In the genomic region with DNA sequence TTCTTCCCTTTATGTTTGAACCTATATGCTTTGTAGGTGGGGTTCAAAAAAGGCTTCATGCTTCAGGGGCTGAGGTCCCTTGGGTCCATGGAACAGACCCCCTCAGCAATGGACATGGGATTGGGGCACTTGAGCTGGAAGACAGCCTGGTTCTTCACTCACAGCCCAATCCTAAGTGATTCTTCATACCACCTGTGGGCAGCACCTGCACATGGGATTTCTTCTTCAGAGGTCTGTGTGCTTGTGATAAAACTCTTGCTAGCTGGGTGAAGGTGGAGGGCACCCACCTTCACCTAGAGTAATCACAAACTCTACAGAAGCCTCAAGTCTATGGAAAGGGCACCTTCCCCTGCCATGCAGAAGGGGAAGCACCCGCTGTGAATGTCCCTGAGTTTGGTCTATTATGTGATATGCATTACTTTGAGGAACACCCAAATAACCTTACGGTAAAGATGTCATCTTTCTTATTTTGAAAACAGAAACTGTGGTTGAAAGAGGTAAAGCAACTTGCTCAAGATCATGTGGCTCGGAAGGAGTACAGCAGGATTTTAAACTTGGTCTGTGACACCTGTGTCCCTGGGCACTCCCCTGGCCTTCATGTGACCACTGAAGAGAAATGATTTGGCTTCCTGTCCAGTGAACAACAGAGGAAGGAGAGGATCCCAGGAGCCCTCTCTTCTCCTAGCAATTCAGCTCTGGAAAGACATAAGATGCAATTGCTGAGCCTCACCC, we compare ENCODE assay signal across 33 cellular contexts.
DNase-seq lines count a peak whose midpoint lies in the region; ATAC-seq and TF ChIP-seq lines count a peak whose summit lies in the region.
"Had no signal": no experiment of that assay in that cellular context is flagged by ENCODE, and none has a peak within 500 bp of the region (broad histone marks: within the 10 kb centered on the region; RNA-seq: fewer than 3 reads in every experiment).

No MANE protein-coding gene starts in this region.

- TF ChIP-seq RAD21 in HCT116 (IDR thresholded peaks at IDR 0.05; ENCODE audit: low read depth) = peak; percentile 52

- TF ChIP-seq CTCF in HCT116 (IDR thresholded peaks at IDR 0.05 in 2 of 3, conservative IDR thresholded peaks at IDR 0.05 in 1 of 3; ENCODE audit: borderline replicate concordance in 1 of 3, insufficient read depth in 1 of 3, low read depth in 2 of 3, low read length in 2 of 3) (peak in 1 of 3 experiments; percentile 25; a peak in 1 of 6 replicates), OCI-LY3 (IDR thresholded peaks at IDR 0.05; ENCODE audit: low read depth, low read length) (peak; percentile 24), osteocyte (IDR thresholded peaks at IDR 0.05) (no peak)

- no peak overlapping the region for H3K4me3 Mint-ChIP-seq in osteocyte (ENCODE audit: unreplicated experiment)
- H3K4me3 Mint-ChIP-seq: activated T-cell treated with anti-CD3 and anti-CD28 coated beads, Interleukin-2, amount 50 U/mL, for 72 hours; central memory CD8-positive, alpha-beta T cell; dendritic cell treated with granulocyte-macrophage colony-stimulating factor and Interleukin-4, amounts not matched to agents 40 ng/mL and 50 ng/mL, for 4 days; naive thymus-derived CD8-positive, alpha-beta T cell; T-cell had no signal

- H3K9ac ChIP-seq in HCT116 (ENCODE audit: low read length) (no peak overlapping the region), OCI-LY3 (ENCODE audit: low read length) (no peak overlapping the region)
- H3K9ac ChIP-seq: BLaER1 had no signal

- H3K9me3 Mint-ChIP-seq in osteocyte (ENCODE audit: unreplicated experiment) = no peaks in the 10 kb centered on the region
- H3K9me3 Mint-ChIP-seq: activated T-cell treated with anti-CD3 and anti-CD28 coated beads, Interleukin-2, amount 50 U/mL, for 72 hours; central memory CD8-positive, alpha-beta T cell; dendritic cell treated with granulocyte-macrophage colony-stimulating factor and Interleukin-4, amounts not matched to agents 40 ng/mL and 50 ng/mL, for 4 days; naive thymus-derived CD8-positive, alpha-beta T cell; T-cell had no signal

- H3K27me3 ChIP-seq in HCT116 (ENCODE audit: insufficient read depth, low read length) = peaks cover 23% of the 10 kb centered on the region; the same call in 1 of the 2 replicates
- H3K27me3 ChIP-seq in OCI-LY3 (ENCODE audit: low read depth, low read length) = peaks cover 6% of the 10 kb centered on the region
- H3K27me3 ChIP-seq: BLaER1, foreskin keratinocyte, stomach had no signal

- H3K9me2 ChIP-seq in HCT116 (ENCODE audit: insufficient read depth) = no peaks in the 10 kb centered on the region

- H3K79me2 ChIP-seq in HCT116 (ENCODE audit: insufficient read depth, low read length) (no peaks in the 10 kb centered on the region), OCI-LY3 (ENCODE audit: low read length) (no peaks in the 10 kb centered on the region)

- RAD21 ChIA-PET in HCT116 (lab: Charles Lee; ENCODE audit: low non-redundant PET in 1 of 2, low total read pairs in 2 of 2, uncharacterized antibody in 2 of 2, unreplicated experiment in 2 of 2) = no interaction called here

- CTCF ChIA-PET in HCT116 (lab: Charles Lee) = interaction anchor here (1.0 to 1.5 kb wide), 2 partner anchors 59 to 596 kb away, joined by 3 read pairs; no protein-coding TSS in a partner anchor

- no peaks in the 10 kb centered on the region for H3K36me3 ChIP-seq in HCT116 (ENCODE audit: control insufficient read depth in 1 of 2, insufficient read depth in 2 of 2, low read length in 2 of 2)
- no peaks in the 10 kb centered on the region for H3K36me3 ChIP-seq in OCI-LY3 (replicated peaks; ENCODE audit: low read depth, low read length)
- H3K36me3 ChIP-seq: BLaER1, esophagus squamous epithelium, HAP-1, prostate gland, stomach, tibial artery had no signal

- H4K20me1 ChIP-seq in HCT116 (ENCODE audit: insufficient read depth) = no peaks in the 10 kb centered on the region
- no peaks in the 10 kb centered on the region for H4K20me1 ChIP-seq in OCI-LY3 (ENCODE audit: insufficient read depth, low read length)
- H4K20me1 ChIP-seq: BLaER1 had no signal

- H3K4me1 ChIP-seq in HCT116 (ENCODE audit: control insufficient read depth in 1 of 2, insufficient read depth in 2 of 2, low read length in 2 of 2) (no peaks in the 10 kb centered on the region), OCI-LY3 (ENCODE audit: low read length) (peaks cover 6% of the 10 kb centered on the region)
- H3K4me1 ChIP-seq: BLaER1, esophagus squamous epithelium, foreskin keratinocyte, HAP-1, prostate gland, stomach, tibial artery had no signal

- no peak overlapping the region for H3K27ac ChIP-seq in HCT116 (ENCODE audit: low read depth, low read length)
- no peak overlapping the region for H3K27ac ChIP-seq in OCI-LY3 (ENCODE audit: low read length)
- H3K27ac ChIP-seq: BLaER1, esophagus squamous epithelium, foreskin keratinocyte, prostate gland, stomach, tibial artery had no signal

- H2AFZ ChIP-seq in HCT116 (ENCODE audit: low read depth, low read length, poor library complexity, severe bottlenecking) (no peak overlapping the region), OCI-LY3 (ENCODE audit: low read depth, low read length) (no peak overlapping the region)

- intact Hi-C loops in HCT116 (cut with micrococcal nuclease) = no loop called here

- no peak for TF ChIP-seq POLR2A in HCT116 (IDR thresholded peaks at IDR 0.05; ENCODE audit: borderline replicate concordance, extremely low read depth, insufficient read depth, insufficient read length)

- DNase-seq in HCT116 (ENCODE audit: low read depth, low spot score) = no peak
- DNase-seq in ecto neural progenitor cell (ENCODE audit: low spot score) = peak; percentile 13
- DNase-seq in osteocyte (ENCODE audit: extremely low spot score, unreplicated experiment) = peak; percentile 27
- no peak for DNase-seq in NCI-H1092 (lab: John Stamatoyannopoulos, UW)
- DNase-seq in iPS-NIHi11 (ENCODE audit: low spot score) = no peak
- DNase-seq: activated CD4-positive, alpha-beta T cell treated with anti-CD3 and anti-CD28 coated beads, Interleukin-2, amount 50 U/mL, for 1 hour; activated CD4-positive, CD25-positive, alpha-beta regulatory T cell; activated naive CD4-positive, alpha-beta T cell; activated T-cell treated with anti-CD3 and anti-CD28 coated beads, Interleukin-2, amount 50 U/mL, for 72 hours; esophagus squamous epithelium; foreskin keratinocyte; head of caudate nucleus; IMR-90; naive thymus-derived CD8-positive, alpha-beta T cell; NCI-H1092 treated with DMSO at 0.1 percent for 48 hours; NCI-H2029; NCI-H226; NCI-H526 treated with DMSO at 0.1 percent for 48 hours; nucleus accumbens; stimulated activated CD4-positive, alpha-beta T cell treated with anti-CD3 and anti-CD28 coated beads, Interleukin-12 subunit alpha, Interleukin-12 subunit beta, amount 100 ng/mL, for 4 hours; stimulated activated CD4-positive, alpha-beta T cell treated with anti-CD3 and anti-CD28 coated beads, Interleukin-2, amount 100 ng/mL, for 48 hours; stomach; T-cell; tibial artery had no signal

- H3K36me3 Mint-ChIP-seq in osteocyte (ENCODE audit: unreplicated experiment) = no peaks in the 10 kb centered on the region
- H3K36me3 Mint-ChIP-seq: naive thymus-derived CD8-positive, alpha-beta T cell; T-cell had no signal

- peaks cover 70% of the 10 kb centered on the region for H3K27me3 Mint-ChIP-seq in osteocyte (ENCODE audit: unreplicated experiment)

- H3K27ac Mint-ChIP-seq in osteocyte (ENCODE audit: unreplicated experiment) = no peak overlapping the region
- H3K27ac Mint-ChIP-seq: activated T-cell treated with anti-CD3 and anti-CD28 coated beads, Interleukin-2, amount 50 U/mL, for 72 hours; dendritic cell treated with granulocyte-macrophage colony-stimulating factor and Interleukin-4, amounts not matched to agents 40 ng/mL and 50 ng/mL, for 4 days; naive thymus-derived CD8-positive, alpha-beta T cell; T-cell had no signal

- no TSS peak for BruUV-seq in HCT116 (replicated peaks; lab: Mats Ljungman, UMichigan)

- H3K9me3 ChIP-seq in HCT116 (ENCODE audit: control insufficient read depth in 1 of 2, insufficient read depth in 1 of 2, low read depth in 1 of 2, low read length in 2 of 2) (no peaks in the 10 kb centered on the region), OCI-LY3 (ENCODE audit: insufficient read depth, low read length) (no peaks in the 10 kb centered on the region)
- H3K9me3 ChIP-seq: BLaER1, esophagus squamous epithelium, HAP-1, prostate gland, stomach, tibial artery had no signal

- H3K4me3 ChIP-seq in HCT116 (replicated peaks in 1 of 2; ENCODE audit: low read depth in 1 of 2, low read length in 2 of 2) (no peak overlapping the region), OCI-LY3 (ENCODE audit: low read length) (no peak overlapping the region)
- H3K4me3 ChIP-seq: BLaER1, esophagus squamous epithelium, HAP-1, lung, prostate gland, stomach, tibial artery had no signal

- POLR2A ChIA-PET in HCT116 (lab: Charles Lee) = no interaction called here

- ATAC-seq in HCT116 (no peak), HG03135 (IDR thresholded peaks at IDR 0.05; ENCODE audit: unreplicated experiment) (no peak)
- ATAC-seq: activated T-cell treated with anti-CD3 and anti-CD28 coated beads, Interleukin-2, amount 50 U/mL, for 72 hours; foreskin keratinocyte; naive thymus-derived CD8-positive, alpha-beta T cell; sciatic nerve; T-cell had no signal

- H3K4me2 ChIP-seq in HCT116 (ENCODE audit: low read length) = no peak overlapping the region
- H3K4me2 ChIP-seq in OCI-LY3 (ENCODE audit: low read length) = no peak overlapping the region
- H3K4me2 ChIP-seq: BLaER1 had no signal

- no peaks in the 10 kb centered on the region for H3K4me1 Mint-ChIP-seq in osteocyte (ENCODE audit: unreplicated experiment)
- H3K4me1 Mint-ChIP-seq: central memory CD8-positive, alpha-beta T cell; naive thymus-derived CD8-positive, alpha-beta T cell; T-cell had no signal

TF ChIP-seq in HCT116, 20 proteins besides CTCF, POLR2A, EP300 and RAD21 (continues in another document):
- TF ChIP-seq, protein P1, sequence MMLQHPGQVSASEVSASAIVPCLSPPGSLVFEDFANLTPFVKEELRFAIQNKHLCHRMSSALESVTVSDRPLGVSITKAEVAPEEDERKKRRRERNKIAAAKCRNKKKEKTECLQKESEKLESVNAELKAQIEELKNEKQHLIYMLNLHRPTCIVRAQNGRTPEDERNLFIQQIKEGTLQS (IDR thresholded peaks at IDR 0.05) = no peak

Comparison
In these comparisons a context has a peak if more than half of its experiments do, and no peak if none do; other contexts are left out.
1. DNase-seq: peak in ecto neural progenitor cell (single experiment) and osteocyte (single experiment); none in HCT116 (single experiment), NCI-H1092 (single experiment) and iPS-NIHi11 (single experiment).